ENCODE assay signal across 1 cellular context in genomic region chr11:1979607-1980006, GRCh38.
TF ChIP-seq lines count a peak whose summit lies in the region.

No MANE protein-coding gene starts in this region.

TF ChIP-seq in HepG2, 621 proteins besides CTCF, POLR2A, EP300 and RAD21 (continued from another document):
- 0 out of 2 replicates have a peak, but pooled peaks have one; percentile 26 for TF ChIP-seq RBFOX2 (IDR thresholded peaks at IDR 0.05; ENCODE audit: low read depth, low read length)
